1 cellular context compared by ENCODE assay signal in the genomic region with DNA sequence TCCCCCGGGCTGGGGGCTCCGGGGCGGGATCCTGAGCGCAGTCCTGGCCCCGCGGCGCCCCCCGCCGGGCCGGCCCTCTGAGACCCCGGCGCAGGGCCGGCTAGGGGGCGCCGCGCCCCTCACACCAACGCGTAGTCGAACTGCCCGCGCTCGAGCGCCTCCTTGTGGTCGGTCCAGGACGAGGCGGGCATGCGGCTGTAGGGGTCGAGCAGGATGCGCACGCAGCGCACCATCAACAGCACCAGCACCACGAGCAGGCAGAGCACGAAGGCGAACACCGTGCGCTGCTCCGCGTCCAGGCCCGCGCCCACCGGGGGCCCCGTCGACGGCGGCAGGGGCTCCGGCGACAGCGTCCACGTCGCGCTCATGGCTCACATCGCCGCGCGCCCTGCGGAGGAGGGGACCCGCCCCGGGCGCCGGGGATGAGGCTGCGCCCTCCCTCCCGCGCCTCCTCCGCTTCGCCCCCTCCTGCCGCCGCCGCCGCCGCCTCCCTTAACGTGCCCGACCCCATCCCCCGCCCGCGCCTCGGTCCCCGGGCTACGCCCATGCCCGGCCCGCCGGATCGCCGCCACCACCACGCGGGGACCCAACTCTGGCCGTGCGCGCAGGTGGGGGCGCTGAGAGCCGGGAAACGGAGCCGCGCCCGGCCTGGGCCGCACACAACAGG.
A peak's percentile ranks its signal among the peaks of the same experiment; 100 is the strongest.
TF ChIP-seq lines count a peak whose summit lies in the region.

No MANE protein-coding gene starts in this region.

TF ChIP-seq in K562, 482 proteins besides CTCF, POLR2A, EP300 and RAD21 (continued from another document and continues in another):
- TF ChIP-seq, protein P1, sequence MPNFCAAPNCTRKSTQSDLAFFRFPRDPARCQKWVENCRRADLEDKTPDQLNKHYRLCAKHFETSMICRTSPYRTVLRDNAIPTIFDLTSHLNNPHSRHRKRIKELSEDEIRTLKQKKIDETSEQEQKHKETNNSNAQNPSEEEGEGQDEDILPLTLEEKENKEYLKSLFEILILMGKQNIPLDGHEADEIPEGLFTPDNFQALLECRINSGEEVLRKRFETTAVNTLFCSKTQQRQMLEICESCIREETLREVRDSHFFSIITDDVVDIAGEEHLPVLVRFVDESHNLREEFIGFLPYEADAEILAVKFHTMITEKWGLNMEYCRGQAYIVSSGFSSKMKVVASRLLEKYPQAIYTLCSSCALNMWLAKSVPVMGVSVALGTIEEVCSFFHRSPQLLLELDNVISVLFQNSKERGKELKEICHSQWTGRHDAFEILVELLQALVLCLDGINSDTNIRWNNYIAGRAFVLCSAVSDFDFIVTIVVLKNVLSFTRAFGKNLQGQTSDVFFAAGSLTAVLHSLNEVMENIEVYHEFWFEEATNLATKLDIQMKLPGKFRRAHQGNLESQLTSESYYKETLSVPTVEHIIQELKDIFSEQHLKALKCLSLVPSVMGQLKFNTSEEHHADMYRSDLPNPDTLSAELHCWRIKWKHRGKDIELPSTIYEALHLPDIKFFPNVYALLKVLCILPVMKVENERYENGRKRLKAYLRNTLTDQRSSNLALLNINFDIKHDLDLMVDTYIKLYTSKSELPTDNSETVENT (CRISPR knock-in tag; IDR thresholded peaks at IDR 0.05): peak; percentile 33; the same call in 1 of the 2 replicates
- TF ChIP-seq NR3C1 (CRISPR knock-in tag; IDR thresholded peaks at IDR 0.05) (peak; percentile 75; the same call in 1 of the 2 replicates), ZNF699 (CRISPR knock-in tag; IDR thresholded peaks at IDR 0.05; ENCODE audit: insufficient replicate concordance) (no peak), JUN (IDR thresholded peaks at IDR 0.05; ENCODE audit: borderline replicate concordance, low read depth, low read length) (peak; percentile 26; the same call in 1 of the 2 replicates), JUN (CRISPR knock-in tag; IDR thresholded peaks at IDR 0.05; ENCODE audit: borderline replicate concordance) (0 out of 2 replicates have a peak, but pooled peaks have one; percentile 27), E2F4 (CRISPR knock-in tag; IDR thresholded peaks at IDR 0.05; ENCODE audit: low read depth) (peak; percentile 80), E2F5 (CRISPR knock-in tag; IDR thresholded peaks at IDR 0.05) (peak; percentile 51; the same call in 1 of the 2 replicates), KDM4B (IDR thresholded peaks at IDR 0.05; ENCODE audit: borderline replicate concordance in 2 of 2, low read depth in 1 of 2) (no peak), HMGN3 (IDR thresholded peaks at IDR 0.05; ENCODE audit: borderline replicate concordance, extremely low read depth, insufficient read length, low read depth, low read length) (peak; percentile 22), ZFX (CRISPR knock-in tag; IDR thresholded peaks at IDR 0.05) (peak; percentile 67), ETV6 (IDR thresholded peaks at IDR 0.05; ENCODE audit: borderline replicate concordance in 1 of 2, low read depth in 2 of 2, low read length in 1 of 2) (no peak), ETV6 (CRISPR knock-in tag; IDR thresholded peaks at IDR 0.05; ENCODE audit: borderline replicate concordance) (0 out of 2 replicates have a peak, but pooled peaks have one; percentile 29), RCOR1 (IDR thresholded peaks at IDR 0.05; ENCODE audit: borderline replicate concordance in 1 of 2, low read depth in 2 of 2, low read length in 2 of 2) (peak in 1 of 2 experiments; percentile 68; a peak in 1 of 4 replicates), MYC (IDR thresholded peaks at IDR 0.05; ENCODE audit: low read depth, low read length) (peak; percentile 78), MYC (CRISPR knock-in tag; IDR thresholded peaks at IDR 0.05; ENCODE audit: borderline replicate concordance, low read depth) (no peak), PRDM10 (IDR thresholded peaks at IDR 0.05; ENCODE audit: partially characterized antibody) (no peak), MNT (conservative IDR thresholded peaks at IDR 0.05) (peak; percentile 43 to 71; a peak in 3 of 4 replicates), YY1 (IDR thresholded peaks at IDR 0.05; ENCODE audit: borderline replicate concordance in 1 of 3, control insufficient read depth in 1 of 3, extremely low read depth in 1 of 3, insufficient read depth in 3 of 3, insufficient read length in 1 of 3, insufficient replicate concordance in 2 of 3, low read depth in 1 of 3, low read length in 2 of 3) (peak in 2 of 3 experiments; percentile 6 to 35), SRSF9 (IDR thresholded peaks at IDR 0.05; ENCODE audit: borderline replicate concordance, low read depth, low read length) (no peak), ARID4B (CRISPR knock-in tag; IDR thresholded peaks at IDR 0.05) (peak; percentile 71), ZBTB43 (CRISPR knock-in tag; IDR thresholded peaks at IDR 0.05) (0 out of 2 replicates have a peak, but pooled peaks have one; percentile 77)
- TF ChIP-seq, protein P2, sequence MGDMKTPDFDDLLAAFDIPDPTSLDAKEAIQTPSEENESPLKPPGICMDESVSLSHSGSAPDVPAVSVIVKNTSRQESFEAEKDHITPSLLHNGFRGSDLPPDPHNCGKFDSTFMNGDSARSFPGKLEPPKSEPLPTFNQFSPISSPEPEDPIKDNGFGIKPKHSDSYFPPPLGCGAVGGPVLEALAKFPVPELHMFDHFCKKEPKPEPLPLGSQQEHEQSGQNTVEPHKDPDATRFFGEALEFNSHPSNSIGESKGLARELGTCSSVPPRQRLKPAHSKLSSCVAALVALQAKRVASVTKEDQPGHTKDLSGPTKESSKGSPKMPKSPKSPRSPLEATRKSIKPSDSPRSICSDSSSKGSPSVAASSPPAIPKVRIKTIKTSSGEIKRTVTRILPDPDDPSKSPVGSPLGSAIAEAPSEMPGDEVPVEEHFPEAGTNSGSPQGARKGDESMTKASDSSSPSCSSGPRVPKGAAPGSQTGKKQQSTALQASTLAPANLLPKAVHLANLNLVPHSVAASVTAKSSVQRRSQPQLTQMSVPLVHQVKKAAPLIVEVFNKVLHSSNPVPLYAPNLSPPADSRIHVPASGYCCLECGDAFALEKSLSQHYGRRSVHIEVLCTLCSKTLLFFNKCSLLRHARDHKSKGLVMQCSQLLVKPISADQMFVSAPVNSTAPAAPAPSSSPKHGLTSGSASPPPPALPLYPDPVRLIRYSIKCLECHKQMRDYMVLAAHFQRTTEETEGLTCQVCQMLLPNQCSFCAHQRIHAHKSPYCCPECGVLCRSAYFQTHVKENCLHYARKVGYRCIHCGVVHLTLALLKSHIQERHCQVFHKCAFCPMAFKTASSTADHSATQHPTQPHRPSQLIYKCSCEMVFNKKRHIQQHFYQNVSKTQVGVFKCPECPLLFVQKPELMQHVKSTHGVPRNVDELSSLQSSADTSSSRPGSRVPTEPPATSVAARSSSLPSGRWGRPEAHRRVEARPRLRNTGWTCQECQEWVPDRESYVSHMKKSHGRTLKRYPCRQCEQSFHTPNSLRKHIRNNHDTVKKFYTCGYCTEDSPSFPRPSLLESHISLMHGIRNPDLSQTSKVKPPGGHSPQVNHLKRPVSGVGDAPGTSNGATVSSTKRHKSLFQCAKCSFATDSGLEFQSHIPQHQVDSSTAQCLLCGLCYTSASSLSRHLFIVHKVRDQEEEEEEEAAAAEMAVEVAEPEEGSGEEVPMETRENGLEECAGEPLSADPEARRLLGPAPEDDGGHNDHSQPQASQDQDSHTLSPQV (IDR thresholded peaks at IDR 0.05): peak; percentile 86
- TF ChIP-seq, protein P3, sequence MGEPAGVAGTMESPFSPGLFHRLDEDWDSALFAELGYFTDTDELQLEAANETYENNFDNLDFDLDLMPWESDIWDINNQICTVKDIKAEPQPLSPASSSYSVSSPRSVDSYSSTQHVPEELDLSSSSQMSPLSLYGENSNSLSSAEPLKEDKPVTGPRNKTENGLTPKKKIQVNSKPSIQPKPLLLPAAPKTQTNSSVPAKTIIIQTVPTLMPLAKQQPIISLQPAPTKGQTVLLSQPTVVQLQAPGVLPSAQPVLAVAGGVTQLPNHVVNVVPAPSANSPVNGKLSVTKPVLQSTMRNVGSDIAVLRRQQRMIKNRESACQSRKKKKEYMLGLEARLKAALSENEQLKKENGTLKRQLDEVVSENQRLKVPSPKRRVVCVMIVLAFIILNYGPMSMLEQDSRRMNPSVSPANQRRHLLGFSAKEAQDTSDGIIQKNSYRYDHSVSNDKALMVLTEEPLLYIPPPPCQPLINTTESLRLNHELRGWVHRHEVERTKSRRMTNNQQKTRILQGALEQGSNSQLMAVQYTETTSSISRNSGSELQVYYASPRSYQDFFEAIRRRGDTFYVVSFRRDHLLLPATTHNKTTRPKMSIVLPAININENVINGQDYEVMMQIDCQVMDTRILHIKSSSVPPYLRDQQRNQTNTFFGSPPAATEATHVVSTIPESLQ (CRISPR knock-in tag; IDR thresholded peaks at IDR 0.05): peak; percentile 69; the same call in 1 of the 2 replicates
